23 cellular contexts compared by ENCODE assay signal in genomic region chr1:36391271-36391670, GRCh38. TPM values are rescaled to one million over a fixed set of nuclear protein-coding genes. Genes with fewer than 3 reads are reported as not detected.
A peak's percentile ranks its signal among the peaks of the same experiment; 100 is the strongest.
DNase-seq lines count a peak whose midpoint lies in the region; ATAC-seq and TF ChIP-seq lines count a peak whose summit lies in the region.
"Had no signal": no experiment of that assay in that cellular context is flagged by ENCODE, and none has a peak within 500 bp of the region (broad histone marks: within the 10 kb centered on the region; RNA-seq: fewer than 3 reads in every experiment).

No MANE protein-coding gene starts in this region.

- H2AFZ ChIP-seq in GM23338: no peak overlapping the region

- peaks cover 9% of the 10 kb centered on the region; the same call in 1 of the 2 replicates for H3K79me2 ChIP-seq in GM23338 (replicated peaks; ENCODE audit: insufficient read depth)

- H3K9me2 ChIP-seq in GM23338 (ENCODE audit: insufficient read depth): no peaks in the 10 kb centered on the region

- no peak overlapping the region for H3K4me3 ChIP-seq in GM23338
- no peak overlapping the region for H3K4me3 ChIP-seq in skeletal muscle tissue (ENCODE audit: low read length in 3 of 3)
- H3K4me3 ChIP-seq: heart right ventricle, upper lobe of right lung had no signal

- no peak overlapping the region for H3K4me3 Mint-ChIP-seq in T-helper 1 cell treated with Interleukin-12 subunit alpha and Interleukin-12 subunit beta and Interleukin-4 antibody, amounts not matched to agents 30 μg/mL and 1 μg/mL, for 36 hours
- no peak overlapping the region for H3K4me3 Mint-ChIP-seq in GM23338
- H3K4me3 Mint-ChIP-seq in activated naive CD8-positive, alpha-beta T cell treated with anti-CD3 and anti-CD28 coated beads, Interleukin-2, amount 50 U/mL, for 24 hours: no peak overlapping the region
- H3K4me3 Mint-ChIP-seq: activated CD4-positive, alpha-beta T cell treated with anti-CD3 and anti-CD28 coated beads, Interleukin-2, amount 10 ng/mL, durations not matched to agents 7 days and 5 days; activated naive CD4-positive, alpha-beta T cell treated with anti-CD3 and anti-CD28 coated beads, Interleukin-2, amount 50 U/mL, for 24 hours had no signal

- DNase-seq in T-helper 1 cell (no peak), GM23338 (ENCODE audit: low spot score) (no peak), AG08395 (ENCODE audit: low spot score) (no peak), NCI-H1417 treated with DMSO at 0.1 percent for 48 hours (lab: John Stamatoyannopoulos, UW) (no peak), posterior vena cava (ENCODE audit: low spot score) (no peak)
- no peak for DNase-seq in activated naive CD8-positive, alpha-beta T cell treated with anti-CD3 and anti-CD28 coated beads, Interleukin-2, amount 50 U/mL, for 24 hours
- DNase-seq: activated CD4-positive, alpha-beta T cell treated with anti-CD3 and anti-CD28 coated beads, Interleukin-2, amount 10 ng/mL, durations not matched to agents 7 days and 5 days; BE2C; brain microvascular endothelial cell; cortex of kidney; GDM1; heart right ventricle; IMR-90; MM.1S; NCI-H2227 treated with DMSO at 0.1 percent for 48 hours; nucleus accumbens; right cardiac atrium; upper lobe of right lung had no signal

- intact Hi-C loops in posterior vena cava (cut with DNase I): no loop called here

- no peak for TF ChIP-seq CTCF in GM23338 (conservative IDR thresholded peaks at IDR 0.05; ENCODE audit: low read depth in 2 of 2)

- H3K27me3 ChIP-seq in GM23338 (ENCODE audit: insufficient read depth) (no peaks in the 10 kb centered on the region), skeletal muscle tissue (ENCODE audit: control insufficient read depth in 3 of 3, insufficient read depth in 3 of 3, low read length in 3 of 3) (no peaks in the 10 kb centered on the region)
- H3K27me3 ChIP-seq: BE2C, brain microvascular endothelial cell, heart right ventricle, upper lobe of right lung had no signal

- H3K4me1 ChIP-seq in GM23338 (ENCODE audit: insufficient read depth) (peaks cover 9% of the 10 kb centered on the region), skeletal muscle tissue (ENCODE audit: control insufficient read depth in 3 of 3, insufficient read depth in 3 of 3, low read length in 3 of 3) (peaks cover 42 to 55% (median 55%) of the 10 kb centered on the region in 3 donors)

- H4K20me1 ChIP-seq in GM23338 (replicated peaks; ENCODE audit: insufficient read depth): no peaks in the 10 kb centered on the region

- H3K36me3 Mint-ChIP-seq in T-helper 1 cell treated with Interleukin-12 subunit alpha and Interleukin-12 subunit beta and Interleukin-4 antibody, amounts not matched to agents 30 μg/mL and 1 μg/mL, for 36 hours (ENCODE audit: low read depth): peaks cover 30% of the 10 kb centered on the region
- peaks cover 40% of the 10 kb centered on the region for H3K36me3 Mint-ChIP-seq in GM23338 (ENCODE audit: low read depth)
- H3K36me3 Mint-ChIP-seq in activated naive CD8-positive, alpha-beta T cell treated with anti-CD3 and anti-CD28 coated beads, Interleukin-2, amount 50 U/mL, for 24 hours (ENCODE audit: low read depth): peaks cover 33% of the 10 kb centered on the region

- H3K36me3 ChIP-seq in GM23338 (ENCODE audit: insufficient read depth) (no peaks in the 10 kb centered on the region; the same call in 1 of the 2 replicates), skeletal muscle tissue (ENCODE audit: control insufficient read depth in 3 of 3, insufficient read depth in 3 of 3, low read length in 3 of 3) (peaks cover 24 to 35% (median 29%) of the 10 kb centered on the region in 3 donors)

- H3K4me2 ChIP-seq in GM23338: no peak overlapping the region

- peak overlapping the region in 2 of 3 donors; percentile 33 to 45 for H3K9ac ChIP-seq in skeletal muscle tissue (ENCODE audit: low read depth in 1 of 3, low read length in 3 of 3)

- no peaks in the 10 kb centered on the region for H3K27me3 Mint-ChIP-seq in T-helper 1 cell treated with Interleukin-12 subunit alpha and Interleukin-12 subunit beta and Interleukin-4 antibody, amounts not matched to agents 30 μg/mL and 1 μg/mL, for 36 hours (ENCODE audit: low read depth)
- peaks cover 11% of the 10 kb centered on the region for H3K27me3 Mint-ChIP-seq in GM23338 (ENCODE audit: insufficient read depth, low read depth, poor library complexity)
- no peaks in the 10 kb centered on the region for H3K27me3 Mint-ChIP-seq in activated naive CD8-positive, alpha-beta T cell treated with anti-CD3 and anti-CD28 coated beads, Interleukin-2, amount 50 U/mL, for 24 hours
- H3K27me3 Mint-ChIP-seq: activated CD4-positive, alpha-beta T cell treated with anti-CD3 and anti-CD28 coated beads, Interleukin-2, amount 10 ng/mL, durations not matched to agents 7 days and 5 days; activated naive CD4-positive, alpha-beta T cell treated with anti-CD3 and anti-CD28 coated beads, Interleukin-2, amount 50 U/mL, for 24 hours had no signal

- H3K9me3 ChIP-seq in skeletal muscle tissue (ENCODE audit: control insufficient read depth in 3 of 3, low read length in 3 of 3): no peaks in the 10 kb centered on the region
- H3K9me3 ChIP-seq: BE2C, heart right ventricle, upper lobe of right lung had no signal

- ATAC-seq in GM23338: no peak
- no peak for ATAC-seq in activated naive CD8-positive, alpha-beta T cell treated with anti-CD3 and anti-CD28 coated beads, Interleukin-2, amount 50 U/mL, for 24 hours
- ATAC-seq: heart right ventricle, right cardiac atrium, upper lobe of right lung had no signal

- no peaks in the 10 kb centered on the region for H3K9me3 Mint-ChIP-seq in T-helper 1 cell treated with Interleukin-12 subunit alpha and Interleukin-12 subunit beta and Interleukin-4 antibody, amounts not matched to agents 30 μg/mL and 1 μg/mL, for 36 hours
- no peaks in the 10 kb centered on the region for H3K9me3 Mint-ChIP-seq in GM23338
- no peaks in the 10 kb centered on the region for H3K9me3 Mint-ChIP-seq in activated naive CD8-positive, alpha-beta T cell treated with anti-CD3 and anti-CD28 coated beads, Interleukin-2, amount 50 U/mL, for 24 hours
- H3K9me3 Mint-ChIP-seq: activated CD4-positive, alpha-beta T cell treated with anti-CD3 and anti-CD28 coated beads, Interleukin-2, amount 10 ng/mL, durations not matched to agents 7 days and 5 days; activated naive CD4-positive, alpha-beta T cell treated with anti-CD3 and anti-CD28 coated beads, Interleukin-2, amount 50 U/mL, for 24 hours had no signal

- peaks cover 12% of the 10 kb centered on the region; the same call in 1 of the 2 replicates for H3F3A ChIP-seq in GM23338 (replicated peaks; ENCODE audit: low read depth)

- H3K27ac ChIP-seq in GM23338 (ENCODE audit: low read depth) (no peak overlapping the region), skeletal muscle tissue (ENCODE audit: low read depth, low read length) (no peak overlapping the region)
- H3K27ac ChIP-seq: 22Rv1, brain microvascular endothelial cell, HL-60, upper lobe of right lung had no signal

- peaks cover 27% of the 10 kb centered on the region for H3K4me1 Mint-ChIP-seq in T-helper 1 cell treated with Interleukin-12 subunit alpha and Interleukin-12 subunit beta and Interleukin-4 antibody, amounts not matched to agents 30 μg/mL and 1 μg/mL, for 36 hours (ENCODE audit: low read depth)
- peaks cover 22% of the 10 kb centered on the region for H3K4me1 Mint-ChIP-seq in GM23338
- peaks cover 51% of the 10 kb centered on the region for H3K4me1 Mint-ChIP-seq in activated naive CD8-positive, alpha-beta T cell treated with anti-CD3 and anti-CD28 coated beads, Interleukin-2, amount 50 U/mL, for 24 hours

- H3K27ac Mint-ChIP-seq in T-helper 1 cell treated with Interleukin-12 subunit alpha and Interleukin-12 subunit beta and Interleukin-4 antibody, amounts not matched to agents 30 μg/mL and 1 μg/mL, for 36 hours: peak overlapping the region; percentile 42
- H3K27ac Mint-ChIP-seq in GM23338: peak overlapping the region; percentile 82
- H3K27ac Mint-ChIP-seq in activated naive CD8-positive, alpha-beta T cell treated with anti-CD3 and anti-CD28 coated beads, Interleukin-2, amount 50 U/mL, for 24 hours: peak overlapping the region; percentile 70
- H3K27ac Mint-ChIP-seq: activated CD4-positive, alpha-beta T cell treated with anti-CD3 and anti-CD28 coated beads, Interleukin-2, amount 10 ng/mL, durations not matched to agents 7 days and 5 days; activated naive CD4-positive, alpha-beta T cell treated with anti-CD3 and anti-CD28 coated beads, Interleukin-2, amount 50 U/mL, for 24 hours had no signal

TF ChIP-seq in GM23338, 12 proteins besides CTCF, POLR2A, EP300 and RAD21:
- TF ChIP-seq NANOG (IDR thresholded peaks at IDR 0.05; ENCODE audit: borderline replicate concordance): no peak
- TF ChIP-seq ZNF331 (CRISPR knock-in tag; IDR thresholded peaks at IDR 0.05; ENCODE audit: low read depth): no peak
- TF ChIP-seq JUNB (IDR thresholded peaks at IDR 0.05; ENCODE audit: unreplicated experiment): no peak
- no peak for TF ChIP-seq EZH2phosphoT487 (IDR thresholded peaks at IDR 0.05; ENCODE audit: unreplicated experiment)
- no peak for TF ChIP-seq EZH2 (IDR thresholded peaks at IDR 0.05; ENCODE audit: low read depth, unreplicated experiment)
- no peak for TF ChIP-seq ZNF114 (CRISPR knock-in tag; IDR thresholded peaks at IDR 0.05)
- TF ChIP-seq STAT1 (IDR thresholded peaks at IDR 0.05; ENCODE audit: unreplicated experiment): no peak

RNA-seq across cellular contexts. Expression of gene STK40, which starts 5.5 kb away (rescaled TPM):
- 20.0 and 20.2 TPM in 2 replicates for total RNA-seq in GM23338 (2014; rRNA removed; shearing (Covaris generic))
- polyA plus RNA-seq in GM23338 (2016; fragmentation: Nextera tagmentation; extraction: Ambion mirVana): 8.1 and 8.5 TPM in 2 replicates
- total RNA-seq in skeletal muscle tissue (11.0 TPM), posterior vena cava (10 to 100 TPM; 68.5 to 94.8 TPM)

RNA-seq across cellular contexts. Expression of gene LSM10, which starts 6.4 kb away (rescaled TPM):
- total RNA-seq in GM23338 (2014; rRNA removed; shearing (Covaris generic)): 27.5 and 28.6 TPM in 2 replicates
- polyA plus RNA-seq in GM23338 (2016; fragmentation: Nextera tagmentation; extraction: Ambion mirVana): 96.2 and 98.9 TPM in 2 replicates
- total RNA-seq in skeletal muscle tissue (4.2 TPM), posterior vena cava (10 to 100 TPM; 30.7 to 34.8 TPM)

RNA-seq across cellular contexts. Expression of gene OSCP1, which starts 59.0 kb away (rescaled TPM):
- 0.58 and 2.2 TPM in 2 replicates for total RNA-seq in GM23338 (2014; rRNA removed; shearing (Covaris generic))
- 2.6 and 3.0 TPM in 2 replicates for polyA plus RNA-seq in GM23338 (2016; fragmentation: Nextera tagmentation; extraction: Ambion mirVana)
- total RNA-seq in skeletal muscle tissue: 17.2 TPM
- total RNA-seq in posterior vena cava: 1 to 10 TPM; 5.7 to 7.1 TPM
